ENCODE assay signal across 1 cellular context in genomic region chr9:86287013-86287412, GRCh38.
A peak's percentile ranks its signal among the peaks of the same experiment; 100 is the strongest.
TF ChIP-seq lines count a peak whose summit lies in the region.

No MANE protein-coding gene starts in this region.

TF ChIP-seq in K562, 482 proteins besides CTCF, POLR2A, EP300 and RAD21 (continued from another document):
- TF ChIP-seq REST (CRISPR knock-in tag; IDR thresholded peaks at IDR 0.05; ENCODE audit: low read depth) (no peak), SMARCA4 (IDR thresholded peaks at IDR 0.05) (peak; percentile 36; the same call in 1 of the 2 replicates), PRMT5 (CRISPR knock-in tag; IDR thresholded peaks at IDR 0.05) (no peak), ZBTB12 (CRISPR knock-in tag; IDR thresholded peaks at IDR 0.05) (no peak), KDM5B (IDR thresholded peaks at IDR 0.05; ENCODE audit: insufficient replicate concordance, low read depth, low read length) (no peak), ZC3H4 (CRISPR knock-in tag; IDR thresholded peaks at IDR 0.05; ENCODE audit: borderline replicate concordance) (no peak), TAF1 (IDR thresholded peaks at IDR 0.05; ENCODE audit: control insufficient read depth, extremely low read depth, insufficient read depth, low read length, severe bottlenecking) (no peak), SIRT6 (IDR thresholded peaks at IDR 0.05; ENCODE audit: low read depth, low read length) (no peak), BRF1 (IDR thresholded peaks at IDR 0.05; ENCODE audit: borderline replicate concordance, extremely low read depth, insufficient read length) (no peak), ATF3 (IDR thresholded peaks at IDR 0.05) (peak; percentile 95), ATF3 (CRISPR knock-in tag; conservative IDR thresholded peaks at IDR 0.05) (no peak), HDAC1 (IDR thresholded peaks at IDR 0.05) (no peak), ESRRB (CRISPR knock-in tag; IDR thresholded peaks at IDR 0.05; ENCODE audit: borderline replicate concordance) (no peak), JUN (IDR thresholded peaks at IDR 0.05; ENCODE audit: borderline replicate concordance, low read depth, low read length) (0 out of 2 replicates have a peak, but pooled peaks have one; percentile 23), JUN (CRISPR knock-in tag; IDR thresholded peaks at IDR 0.05; ENCODE audit: borderline replicate concordance) (no peak), PCBP2 (IDR thresholded peaks at IDR 0.05; ENCODE audit: low read depth, low read length, poor library complexity, severe bottlenecking) (no peak), YY1 (IDR thresholded peaks at IDR 0.05; ENCODE audit: borderline replicate concordance in 1 of 3, control insufficient read depth in 1 of 3, extremely low read depth in 1 of 3, insufficient read depth in 3 of 3, insufficient read length in 1 of 3, insufficient replicate concordance in 2 of 3, low read depth in 1 of 3, low read length in 2 of 3) (no peak), MYC (IDR thresholded peaks at IDR 0.05; ENCODE audit: low read depth, low read length) (0 out of 2 replicates have a peak, but pooled peaks have one; percentile 34), MYC (CRISPR knock-in tag; IDR thresholded peaks at IDR 0.05; ENCODE audit: borderline replicate concordance, low read depth) (no peak)
